ENCODE assay signal across 25 cellular contexts in genomic region chr20:58675146-58675584, GRCh38.
"Had no signal": no experiment of that assay in that cellular context is flagged by ENCODE, and none has a peak within 500 bp of the region (broad histone marks: within the 10 kb centered on the region; RNA-seq: fewer than 3 reads in every experiment).

No MANE protein-coding gene starts in this region.

- H3K27me3 Mint-ChIP-seq: activated B cell treated with CpG ODN at 0.5 μM for 24 hours; activated CD4-positive, alpha-beta memory T cell treated with anti-CD3 and anti-CD28 coated beads for 36 hours; activated CD4-positive, alpha-beta T cell treated with anti-CD3 and anti-CD28 coated beads, Interleukin-2, amount 10 ng/mL, durations not matched to agents 24 days and 14 days; activated naive CD4-positive, alpha-beta T cell treated with anti-CD3 and anti-CD28 coated beads, Interleukin-2, amount 10 ng/mL, durations not matched to agents 7 days and 5 days; activated naive CD8-positive, alpha-beta T cell treated with anti-CD3 and anti-CD28 coated beads for 36 hours; activated T-helper 17 cell treated with anti-CD3 and anti-CD28 coated beads, Interleukin-2, amount 50 U/mL, for 72 hours had no signal

- H3K4me1 Mint-ChIP-seq: activated naive CD4-positive, alpha-beta T cell treated with anti-CD3 and anti-CD28 coated beads, Interleukin-2, amount 10 ng/mL, durations not matched to agents 7 days and 5 days had no signal

- H3K4me3 ChIP-seq: cardiac muscle cell had no signal

- H3K27ac Mint-ChIP-seq: activated B cell treated with CpG ODN at 0.5 μM for 24 hours; activated CD4-positive, alpha-beta memory T cell treated with anti-CD3 and anti-CD28 coated beads for 36 hours; activated CD4-positive, alpha-beta T cell treated with anti-CD3 and anti-CD28 coated beads, Interleukin-2, amount 10 ng/mL, durations not matched to agents 24 days and 14 days; activated naive CD4-positive, alpha-beta T cell treated with anti-CD3 and anti-CD28 coated beads, Interleukin-2, amount 10 ng/mL, durations not matched to agents 7 days and 5 days; activated naive CD8-positive, alpha-beta T cell treated with anti-CD3 and anti-CD28 coated beads for 36 hours; activated T-helper 17 cell treated with anti-CD3 and anti-CD28 coated beads, Interleukin-2, amount 50 U/mL, for 72 hours; T-helper 1 cell treated with Interleukin-12 subunit alpha and Interleukin-12 subunit beta and Interleukin-4 antibody, amounts not matched to agents 30 μg/mL and 1 μg/mL, for 36 hours had no signal

- H3K27me3 ChIP-seq: brain microvascular endothelial cell, cardiac muscle cell had no signal

- DNase-seq: activated B cell treated with CpG ODN at 0.5 μM for 24 hours; activated CD4-positive, alpha-beta memory T cell treated with anti-CD3 and anti-CD28 coated beads for 36 hours; activated CD4-positive, alpha-beta T cell treated with anti-CD3 and anti-CD28 coated beads for 1 hour; activated CD4-positive, alpha-beta T cell treated with anti-CD3 and anti-CD28 coated beads, Interleukin-2, amount 10 ng/mL, durations not matched to agents 24 days and 14 days; activated CD8-positive, alpha-beta memory T cell treated with anti-CD3 and anti-CD28 coated beads for 24 hours; activated gamma-delta T cell treated with Interleukin-2 at 50 U/mL for 16 hours; activated naive CD4-positive, alpha-beta T cell treated with anti-CD3 and anti-CD28 coated beads, Interleukin-2, amount 10 ng/mL, durations not matched to agents 7 days and 5 days; activated naive CD8-positive, alpha-beta T cell treated with anti-CD3 and anti-CD28 coated beads for 36 hours; activated T-cell treated with anti-CD3 and anti-CD28 coated beads for 4 hours; activated T-cell treated with anti-CD3 and anti-CD28 coated beads, Interleukin-2, amount 50 U/mL, for 48 hours; brain microvascular endothelial cell; Karpas-422; MM.1S; NCI-H1105; NCI-H146; NCI-H187 treated with DMSO at 0.1 percent for 48 hours; NCI-H2081 treated with DMSO at 0.1 percent for 48 hours; NCI-H446; NCI-H524; PC-3; SHP77 treated with DMSO at 0.1 percent for 48 hours had no signal

- H3K27ac ChIP-seq: brain microvascular endothelial cell, cardiac muscle cell had no signal

- ATAC-seq: activated T-helper 17 cell treated with anti-CD3 and anti-CD28 coated beads, Interleukin-2, amount 50 U/mL, for 72 hours; PC-3 had no signal

- H3K9me3 Mint-ChIP-seq: activated B cell treated with CpG ODN at 0.5 μM for 24 hours; activated CD4-positive, alpha-beta memory T cell treated with anti-CD3 and anti-CD28 coated beads for 36 hours; activated CD4-positive, alpha-beta T cell treated with anti-CD3 and anti-CD28 coated beads, Interleukin-2, amount 10 ng/mL, durations not matched to agents 24 days and 14 days; activated naive CD4-positive, alpha-beta T cell treated with anti-CD3 and anti-CD28 coated beads, Interleukin-2, amount 10 ng/mL, durations not matched to agents 7 days and 5 days; activated naive CD8-positive, alpha-beta T cell treated with anti-CD3 and anti-CD28 coated beads for 36 hours; activated T-helper 17 cell treated with anti-CD3 and anti-CD28 coated beads, Interleukin-2, amount 50 U/mL, for 72 hours; T-helper 1 cell treated with Interleukin-12 subunit alpha and Interleukin-12 subunit beta and Interleukin-4 antibody, amounts not matched to agents 30 μg/mL and 1 μg/mL, for 36 hours had no signal

- FAIRE-seq: RCC 7860 had no signal

- H3K4me3 Mint-ChIP-seq: activated B cell treated with CpG ODN at 0.5 μM for 24 hours; activated CD4-positive, alpha-beta memory T cell treated with anti-CD3 and anti-CD28 coated beads for 36 hours; activated CD4-positive, alpha-beta T cell treated with anti-CD3 and anti-CD28 coated beads, Interleukin-2, amount 10 ng/mL, durations not matched to agents 24 days and 14 days; activated naive CD4-positive, alpha-beta T cell treated with anti-CD3 and anti-CD28 coated beads, Interleukin-2, amount 10 ng/mL, durations not matched to agents 7 days and 5 days; activated naive CD8-positive, alpha-beta T cell treated with anti-CD3 and anti-CD28 coated beads for 36 hours; activated T-helper 17 cell treated with anti-CD3 and anti-CD28 coated beads, Interleukin-2, amount 50 U/mL, for 72 hours; T-helper 1 cell treated with Interleukin-12 subunit alpha and Interleukin-12 subunit beta and Interleukin-4 antibody, amounts not matched to agents 30 μg/mL and 1 μg/mL, for 36 hours had no signal
